19 cellular contexts compared by ENCODE assay signal in genomic region chr1:1439550-1440261, GRCh38. TPM values are rescaled to one million over a fixed set of nuclear protein-coding genes. Genes with fewer than 3 reads are reported as not detected.
"Had no signal": no experiment of that assay in that cellular context is flagged by ENCODE, and none has a peak within 500 bp of the region (broad histone marks: within the 10 kb centered on the region; RNA-seq: fewer than 3 reads in every experiment).

No MANE protein-coding gene starts in this region.

- H3K4me3 Mint-ChIP-seq: activated naive CD4-positive, alpha-beta T cell treated with anti-CD3 and anti-CD28 coated beads for 36 hours; activated naive CD8-positive, alpha-beta T cell treated with anti-CD3 and anti-CD28 coated beads, Interleukin-2, amount 50 U/mL, for 24 hours; naive thymus-derived CD8-positive, alpha-beta T cell; T-cell had no signal

- H3K27me3 Mint-ChIP-seq: progenitor cell of endocrine pancreas had no signal

- H3K27ac Mint-ChIP-seq: activated naive CD4-positive, alpha-beta T cell treated with anti-CD3 and anti-CD28 coated beads for 36 hours; activated naive CD8-positive, alpha-beta T cell treated with anti-CD3 and anti-CD28 coated beads, Interleukin-2, amount 50 U/mL, for 24 hours; activated T-helper 2 cell treated with anti-CD3 and anti-CD28 coated beads, Interferon-gamma antibody, Interleukin-2, Interleukin-4, amounts not matched to agents 10 μg/mL and 5 μg/mL and 100 μg/mL, durations not matched to agents 14 hours and 24 hours and 36 hours; naive thymus-derived CD8-positive, alpha-beta T cell; T-cell had no signal

- H3K4me3 ChIP-seq: right atrium auricular region, stomach, testis, upper lobe of right lung had no signal

- H3K27ac ChIP-seq: right atrium auricular region, upper lobe of right lung had no signal

- H3K27me3 ChIP-seq: right atrium auricular region, testis, upper lobe of right lung had no signal

- DNase-seq: activated CD4-positive, alpha-beta T cell treated with anti-CD3 and anti-CD28 coated beads for 1 hour; activated CD4-positive, alpha-beta T cell treated with anti-CD3 and anti-CD28 coated beads, Interleukin-2, amount 50 U/mL, for 4 hours; activated naive CD4-positive, alpha-beta T cell treated with anti-CD3 and anti-CD28 coated beads for 36 hours; activated naive CD8-positive, alpha-beta T cell treated with anti-CD3 and anti-CD28 coated beads, Interleukin-2, amount 50 U/mL, for 24 hours; activated T-cell treated with anti-CD3 and anti-CD28 coated beads, Interleukin-2, amount 50 U/mL, for 1 hour; hippocampal formation; mesenchymal stem cell; occipital lobe; small intestine; stomach; T-cell; testis; upper lobe of right lung had no signal

- H3K9me3 ChIP-seq: right atrium auricular region, stomach, testis, upper lobe of right lung had no signal

- H3K9me3 Mint-ChIP-seq: activated naive CD4-positive, alpha-beta T cell treated with anti-CD3 and anti-CD28 coated beads for 36 hours; activated naive CD8-positive, alpha-beta T cell treated with anti-CD3 and anti-CD28 coated beads, Interleukin-2, amount 50 U/mL, for 24 hours; activated T-helper 2 cell treated with anti-CD3 and anti-CD28 coated beads, Interferon-gamma antibody, Interleukin-2, Interleukin-4, amounts not matched to agents 10 μg/mL and 5 μg/mL and 100 μg/mL, durations not matched to agents 14 hours and 24 hours and 36 hours; naive thymus-derived CD8-positive, alpha-beta T cell; T-cell had no signal

- ATAC-seq: activated naive CD8-positive, alpha-beta T cell treated with anti-CD3 and anti-CD28 coated beads, Interleukin-2, amount 50 U/mL, for 24 hours; naive thymus-derived CD8-positive, alpha-beta T cell; T-cell; upper lobe of right lung had no signal

- H3K36me3 ChIP-seq: right atrium auricular region, upper lobe of right lung had no signal

- FAIRE-seq: kidney, small intestine had no signal

RNA-seq across cellular contexts. Expression of gene VWA1, which starts 4.2 kb away (rescaled TPM):
- total RNA-seq: naive thymus-derived CD8-positive, alpha-beta T cell had no signal
- polyA plus RNA-seq: naive thymus-derived CD8-positive, alpha-beta T cell had no signal

RNA-seq across cellular contexts. Expression of gene ANKRD65, which starts 18.6 kb away (rescaled TPM):
- total RNA-seq: activated naive CD4-positive, alpha-beta T cell treated with anti-CD3 and anti-CD28 coated beads for 36 hours; activated T-helper 2 cell treated with anti-CD3 and anti-CD28 coated beads, Interferon-gamma antibody, Interleukin-2, Interleukin-4, amounts not matched to agents 10 μg/mL and 5 μg/mL and 100 μg/mL, durations not matched to agents 14 hours and 24 hours and 36 hours; chondrocyte; naive thymus-derived CD8-positive, alpha-beta T cell had no signal
- polyA plus RNA-seq: naive thymus-derived CD8-positive, alpha-beta T cell had no signal
